10 cellular contexts compared by ENCODE assay signal in genomic region chr6:112691289-112691688, GRCh38.
A peak's percentile ranks its signal among the peaks of the same experiment; 100 is the strongest.
DNase-seq lines count a peak whose midpoint lies in the region; ATAC-seq and TF ChIP-seq lines count a peak whose summit lies in the region.
"Had no signal": no experiment of that assay in that cellular context is flagged by ENCODE, and none has a peak within 500 bp of the region (broad histone marks: within the 10 kb centered on the region; RNA-seq: fewer than 3 reads in every experiment).

No MANE protein-coding gene starts in this region.

- H3F3A ChIP-seq in PC-3 (ENCODE audit: low read length, unreplicated experiment), result no peaks in the 10 kb centered on the region

- ATAC-seq in PC-3, result peak; percentile 90
- ATAC-seq in GM18861 (IDR thresholded peaks at IDR 0.05; ENCODE audit: unreplicated experiment), result no peak
- ATAC-seq in right lobe of liver, result no peak
- ATAC-seq in GM19452 (IDR thresholded peaks at IDR 0.05; ENCODE audit: unreplicated experiment), result no peak

- peaks cover 27% of the 10 kb centered on the region for H3K4me1 ChIP-seq in PC-3 (ENCODE audit: insufficient read depth, low read length)
- H3K4me1 ChIP-seq in right lobe of liver, result no peaks in the 10 kb centered on the region

- no peak for TF ChIP-seq POLR2A in right lobe of liver (IDR thresholded peaks at IDR 0.05)

- intact Hi-C loops in PC-3 (cut with micrococcal nuclease), result no loop called here
- intact Hi-C loops in right lobe of liver (cut with DNase I), result no loop called here

- H3K9me3 ChIP-seq in PC-3 (ENCODE audit: low read length) (no peaks in the 10 kb centered on the region), right lobe of liver (no peaks in the 10 kb centered on the region)

- H3K4me2 ChIP-seq in PC-3 (ENCODE audit: low read length), result peak overlapping the region; percentile 76

- CTCF ChIA-PET in PC-3 (lab: Charles Lee), result no interaction called here

- TF ChIP-seq CTCF in PC-3 (conservative IDR thresholded peaks at IDR 0.05; ENCODE audit: low read depth, low read length) (no peak), epithelial cell of esophagus (IDR thresholded peaks at IDR 0.05; ENCODE audit: insufficient read depth, low read depth, low read length, missing control alignments) (no peak), right lobe of liver (IDR thresholded peaks at IDR 0.05) (no peak), GM20000 (IDR thresholded peaks at IDR 0.05; ENCODE audit: extremely low read depth, missing control alignments) (no peak)

- H3K36me3 ChIP-seq in PC-3 (ENCODE audit: low read depth, low read length) (no peaks in the 10 kb centered on the region), right lobe of liver (no peaks in the 10 kb centered on the region)

- H3K4me3 ChIP-seq in PC-3 (ENCODE audit: low read length), result no peak overlapping the region; the same call in 1 of the 2 replicates
- H3K4me3 ChIP-seq in epithelial cell of esophagus (ENCODE audit: low read length), result no peak overlapping the region
- H3K4me3 ChIP-seq in right lobe of liver, result no peak overlapping the region

- BruUV-seq in PC-3 (replicated peaks; lab: Mats Ljungman, UMichigan), result no TSS peak

- H2AFZ ChIP-seq in PC-3 (ENCODE audit: low read length), result no peak overlapping the region

- WGBS in right lobe of liver (ENCODE audit: insufficient coverage, low coverage, low lambda C conversion rate, missing lambda C conversion rate), result 8% methylated on average over 1 of the region's 1 CpG

- POLR2A ChIA-PET in PC-3 (lab: Charles Lee; ENCODE audit: unreplicated experiment), result no interaction called here

- peak overlapping the region; percentile 79 for H3K27ac ChIP-seq in PC-3 (ENCODE audit: low read length)
- no peak overlapping the region for H3K27ac ChIP-seq in right lobe of liver

- no peaks in the 10 kb centered on the region for H4K20me1 ChIP-seq in PC-3 (ENCODE audit: low read length)

- DNase-seq in Daoy (ENCODE audit: low read depth) (peak; percentile 64), PC-3 (peak; percentile 92), epithelial cell of esophagus (ENCODE audit: low read depth) (peak; percentile 86), non-pigmented ciliary epithelial cell (ENCODE audit: low read depth) (peak; percentile 67), right lobe of liver (no peak), GM20000 (ENCODE audit: low spot score) (no peak)
- DNase-seq: KG1, left cardiac atrium had no signal

- no peaks in the 10 kb centered on the region for H3K79me2 ChIP-seq in PC-3 (ENCODE audit: low read length)

- no peaks in the 10 kb centered on the region for H3K27me3 ChIP-seq in PC-3 (ENCODE audit: low read length)
- H3K27me3 ChIP-seq in right lobe of liver, result no peaks in the 10 kb centered on the region

- no peaks in the 10 kb centered on the region for H3K9me2 ChIP-seq in PC-3 (replicated peaks; ENCODE audit: low read length)

- H3K9ac ChIP-seq in PC-3 (ENCODE audit: low read length), result peak overlapping the region; percentile 21; the same call in 1 of the 2 replicates

Comparison
In these comparisons a context has a peak if more than half of its experiments do, and no peak if none do; other contexts are left out.
1. DNase-seq: peak in Daoy (single experiment), PC-3 (single experiment), epithelial cell of esophagus (single experiment) and non-pigmented ciliary epithelial cell (single experiment); none in right lobe of liver (0 of 3) and GM20000 (single experiment).